In the genomic region with DNA sequence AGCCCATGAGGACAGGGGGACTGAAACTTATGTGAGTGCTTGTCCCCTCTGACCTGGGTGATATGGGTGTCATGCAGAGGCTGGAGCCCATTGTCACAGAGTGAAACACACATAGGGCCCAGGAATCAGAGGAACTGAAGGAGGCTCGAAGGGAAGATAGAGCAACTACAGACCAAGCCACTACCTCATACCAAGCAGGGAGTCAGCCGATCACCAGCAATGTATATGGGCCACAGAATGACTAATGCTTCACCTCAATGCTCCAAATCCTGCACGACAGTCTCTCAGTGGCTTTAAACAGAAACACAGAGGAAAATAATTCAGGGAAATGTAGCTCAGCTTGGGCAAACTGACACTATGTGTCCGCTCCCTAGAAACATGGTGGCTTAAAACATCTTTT, we compare ENCODE assay signal across 25 cellular contexts.
"Had no signal": no experiment of that assay in that cellular context is flagged by ENCODE, and none has a peak within 500 bp of the region (broad histone marks: within the 10 kb centered on the region; RNA-seq: fewer than 3 reads in every experiment).

No MANE protein-coding gene starts in this region.

- FAIRE-seq: colon, kidney, pancreas had no signal

- DNase-seq: cerebellar nuclear complex; effector memory CD8-positive, alpha-beta T cell; erythroblast; gastrocnemius medialis; kidney; left cardiac atrium; left ventricle myocardium superior; mesenchymal stem cell; naive B cell; occipital lobe; pancreas; right cardiac atrium; stimulated activated CD4-positive, alpha-beta T cell treated with anti-CD3 and anti-CD28 coated beads, Interleukin-4, amount 100 ng/mL, for 1 hour; stimulated activated CD8-positive, alpha-beta memory T cell treated with anti-CD3 and anti-CD28 coated beads, Interleukin-4, amount 100 ng/mL, for 48 hours; stomach; substantia nigra; transverse colon had no signal

- H3K4me3 ChIP-seq: gastrocnemius medialis, lung, pancreas, smooth muscle cell, stomach, thoracic aorta, transverse colon had no signal

- H3K27me3 Mint-ChIP-seq: dendritic cell treated with granulocyte-macrophage colony-stimulating factor and Interleukin-4, amounts not matched to agents 40 ng/mL and 50 ng/mL, for 4 days; effector memory CD8-positive, alpha-beta T cell; naive B cell; progenitor cell of endocrine pancreas; stimulated activated memory B cell treated with anti-CD40 and anti-IgM and Interleukin-4, amounts not matched to agents 10 μg/mL and 1 μg/mL and 100 μg/mL, for 72 hours had no signal

- H3K27me3 ChIP-seq: gastrocnemius medialis, pancreas, stomach, transverse colon had no signal

- H3K27ac Mint-ChIP-seq: dendritic cell treated with granulocyte-macrophage colony-stimulating factor and Interleukin-4, amounts not matched to agents 40 ng/mL and 50 ng/mL, for 4 days; effector memory CD8-positive, alpha-beta T cell; nephron; progenitor cell of endocrine pancreas; stimulated activated memory B cell treated with anti-CD40 and anti-IgM and Interleukin-4, amounts not matched to agents 10 μg/mL and 1 μg/mL and 100 μg/mL, for 72 hours had no signal

- H3K9me3 Mint-ChIP-seq: dendritic cell treated with granulocyte-macrophage colony-stimulating factor and Interleukin-4, amounts not matched to agents 40 ng/mL and 50 ng/mL, for 4 days; effector memory CD8-positive, alpha-beta T cell; naive B cell; nephron; stimulated activated memory B cell treated with anti-CD40 and anti-IgM and Interleukin-4, amounts not matched to agents 10 μg/mL and 1 μg/mL and 100 μg/mL, for 72 hours had no signal

- H3K9me3 ChIP-seq: gastrocnemius medialis, pancreas, stomach, thoracic aorta, transverse colon had no signal

- H3K36me3 ChIP-seq: gastrocnemius medialis, pancreas, stomach, thoracic aorta, transverse colon had no signal

- H3K4me2 ChIP-seq: smooth muscle cell had no signal

- H3K4me3 Mint-ChIP-seq: dendritic cell treated with granulocyte-macrophage colony-stimulating factor and Interleukin-4, amounts not matched to agents 40 ng/mL and 50 ng/mL, for 4 days; effector memory CD8-positive, alpha-beta T cell; naive B cell; nephron; stimulated activated memory B cell treated with anti-CD40 and anti-IgM and Interleukin-4, amounts not matched to agents 10 μg/mL and 1 μg/mL and 100 μg/mL, for 72 hours had no signal

- ATAC-seq: effector memory CD8-positive, alpha-beta T cell; gastrocnemius medialis; left cardiac atrium; left ventricle myocardium superior; pancreas; right cardiac atrium; stimulated activated memory B cell treated with anti-CD40 and anti-IgM and Interleukin-4, amounts not matched to agents 10 μg/mL and 1 μg/mL and 100 μg/mL, for 72 hours had no signal

- H3K4me1 ChIP-seq: gastrocnemius medialis, pancreas, stomach, transverse colon had no signal

- H3K4me1 Mint-ChIP-seq: naive B cell; stimulated activated memory B cell treated with anti-CD40 and anti-IgM and Interleukin-4, amounts not matched to agents 10 μg/mL and 1 μg/mL and 100 μg/mL, for 72 hours had no signal

- H3K27ac ChIP-seq: gastrocnemius medialis, pancreas, stomach, thoracic aorta, transverse colon had no signal
